ENCODE assay signal across 20 cellular contexts in the genomic region with DNA sequence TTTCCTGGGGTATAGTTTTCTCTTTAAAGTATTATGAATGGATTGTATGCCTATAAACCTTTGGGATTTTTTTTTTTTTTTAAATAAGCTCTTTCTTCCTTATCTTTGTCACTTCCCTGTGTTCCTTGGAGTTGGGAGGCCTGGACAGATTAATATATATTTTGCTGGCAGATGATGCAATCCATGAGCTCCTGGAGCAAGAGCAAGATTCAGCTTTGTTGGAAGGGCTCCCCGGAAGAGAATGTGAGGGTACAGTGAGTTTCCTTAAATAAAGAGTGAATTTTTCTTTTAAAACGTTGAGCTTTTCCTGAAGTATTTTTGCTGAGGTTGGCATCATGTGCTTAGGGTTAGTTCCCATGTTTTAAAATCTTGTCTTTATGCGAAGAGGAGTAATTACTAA.
"Had no signal": no experiment of that assay in that cellular context is flagged by ENCODE, and none has a peak within 500 bp of the region (broad histone marks: within the 10 kb centered on the region; RNA-seq: fewer than 3 reads in every experiment).

No MANE protein-coding gene starts in this region.

- H3K4me1 Mint-ChIP-seq: activated CD4-positive, alpha-beta memory T cell treated with anti-CD3 and anti-CD28 coated beads, Interleukin-2, amount 10 ng/mL, durations not matched to agents 7 days and 5 days; naive thymus-derived CD4-positive, alpha-beta T cell; stimulated activated naive CD8-positive, alpha-beta T cell treated with anti-CD3 and anti-CD28 coated beads, Interleukin-15, amount 100 ng/mL, for 72 hours; T-helper 17 cell; WTC11 had no signal

- H3K27me3 ChIP-seq: brain microvascular endothelial cell, ovary, spleen had no signal

- H3K9me3 Mint-ChIP-seq: activated CD4-positive, alpha-beta memory T cell treated with anti-CD3 and anti-CD28 coated beads, Interleukin-2, amount 10 ng/mL, durations not matched to agents 7 days and 5 days; dendritic cell treated with granulocyte-macrophage colony-stimulating factor and Interleukin-4, amounts not matched to agents 40 ng/mL and 50 ng/mL, for 4 days had no signal

- H3K27ac Mint-ChIP-seq: activated CD4-positive, alpha-beta memory T cell treated with anti-CD3 and anti-CD28 coated beads, Interleukin-2, amount 10 ng/mL, durations not matched to agents 7 days and 5 days; activated naive CD4-positive, alpha-beta T cell treated with anti-CD3 and anti-CD28 coated beads, Interleukin-2, amount 50 U/mL, for 72 hours; dendritic cell treated with granulocyte-macrophage colony-stimulating factor and Interleukin-4, amounts not matched to agents 40 ng/mL and 50 ng/mL, for 4 days; naive thymus-derived CD4-positive, alpha-beta T cell; stimulated activated naive CD8-positive, alpha-beta T cell treated with anti-CD3 and anti-CD28 coated beads, Interleukin-15, amount 100 ng/mL, for 72 hours; T-helper 17 cell; WTC11 had no signal

- H3K4me3 ChIP-seq: mucosa of descending colon, ovary, spleen, thoracic aorta had no signal

- H3K4me3 Mint-ChIP-seq: activated CD4-positive, alpha-beta memory T cell treated with anti-CD3 and anti-CD28 coated beads, Interleukin-2, amount 10 ng/mL, durations not matched to agents 7 days and 5 days; dendritic cell treated with granulocyte-macrophage colony-stimulating factor and Interleukin-4, amounts not matched to agents 40 ng/mL and 50 ng/mL, for 4 days; naive thymus-derived CD4-positive, alpha-beta T cell; stimulated activated naive CD8-positive, alpha-beta T cell treated with anti-CD3 and anti-CD28 coated beads, Interleukin-15, amount 100 ng/mL, for 72 hours; T-helper 17 cell; WTC11 had no signal

- H3K27ac ChIP-seq: brain microvascular endothelial cell, epithelial cell of prostate, ovary, spleen, thoracic aorta had no signal

- H3K4me1 ChIP-seq: spleen had no signal

- H3K27me3 Mint-ChIP-seq: activated CD4-positive, alpha-beta memory T cell treated with anti-CD3 and anti-CD28 coated beads, Interleukin-2, amount 10 ng/mL, durations not matched to agents 7 days and 5 days; dendritic cell treated with granulocyte-macrophage colony-stimulating factor and Interleukin-4, amounts not matched to agents 40 ng/mL and 50 ng/mL, for 4 days; stimulated activated naive CD8-positive, alpha-beta T cell treated with anti-CD3 and anti-CD28 coated beads, Interleukin-15, amount 100 ng/mL, for 72 hours had no signal

- H3K36me3 Mint-ChIP-seq: activated naive CD4-positive, alpha-beta T cell treated with anti-CD3 and anti-CD28 coated beads, Interleukin-2, amount 50 U/mL, for 72 hours; naive thymus-derived CD4-positive, alpha-beta T cell; WTC11 had no signal

- DNase-seq: activated CD4-positive, alpha-beta memory T cell treated with anti-CD3 and anti-CD28 coated beads, Interleukin-2, amount 10 ng/mL, durations not matched to agents 7 days and 5 days; activated CD4-positive, alpha-beta T cell treated with anti-CD3 and anti-CD28 coated beads for 4 hours; activated effector memory CD4-positive, alpha-beta T cell treated with anti-CD3 and anti-CD28 coated beads, Interleukin-2, amount 50 U/mL, for 16 hours; activated T-cell treated with anti-CD3 and anti-CD28 coated beads, Interleukin-2, amount 50 U/mL, for 48 hours; amygdala; brain microvascular endothelial cell; hippocampal formation; mucosa of descending colon; naive thymus-derived CD4-positive, alpha-beta T cell; ovary; spleen; stimulated activated naive CD8-positive, alpha-beta T cell treated with anti-CD3 and anti-CD28 coated beads, Interleukin-15, amount 100 ng/mL, for 72 hours; T-helper 17 cell had no signal

- ATAC-seq: activated naive CD4-positive, alpha-beta T cell treated with anti-CD3 and anti-CD28 coated beads, Interleukin-2, amount 50 U/mL, for 72 hours; left lobe of liver; mucosa of descending colon; naive thymus-derived CD4-positive, alpha-beta T cell; sciatic nerve; stimulated activated naive CD8-positive, alpha-beta T cell treated with anti-CD3 and anti-CD28 coated beads, Interleukin-15, amount 100 ng/mL, for 72 hours; T-helper 17 cell; WTC11 had no signal

- H3K9me3 ChIP-seq: mucosa of descending colon, ovary, thoracic aorta had no signal

- H3K36me3 ChIP-seq: brain microvascular endothelial cell, ovary, spleen, thoracic aorta had no signal
